Comparison of ENCODE assay signal across 19 cellular contexts in the genomic region with DNA sequence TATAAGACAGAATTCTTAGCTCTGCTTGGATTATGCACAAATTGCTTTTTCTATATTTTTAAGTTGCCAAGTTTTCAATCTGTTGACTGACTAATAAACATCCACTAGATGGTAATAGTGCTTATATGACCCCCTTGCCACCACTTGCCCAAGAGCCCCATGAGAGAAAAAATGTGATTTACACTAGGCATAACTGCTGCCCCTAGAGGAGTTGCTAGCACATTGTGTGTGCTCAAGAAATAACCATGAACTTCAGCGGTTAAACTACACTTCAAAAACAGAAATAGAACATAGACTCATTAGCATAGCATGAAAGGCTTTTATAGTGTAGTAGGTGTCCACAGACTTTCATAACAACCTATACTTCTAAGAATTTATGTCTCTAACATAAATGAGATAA.
A peak's percentile ranks its signal among the peaks of the same experiment; 100 is the strongest.
DNase-seq lines count a peak whose midpoint lies in the region; ATAC-seq and TF ChIP-seq lines count a peak whose summit lies in the region.
"Had no signal": no experiment of that assay in that cellular context is flagged by ENCODE, and none has a peak within 500 bp of the region (broad histone marks: within the 10 kb centered on the region; RNA-seq: fewer than 3 reads in every experiment).

No MANE protein-coding gene starts in this region.

- H3K4me3 Mint-ChIP-seq in chondrocyte (ENCODE audit: unreplicated experiment) = no peak overlapping the region
- H3K4me3 Mint-ChIP-seq: activated CD4-positive, alpha-beta memory T cell treated with anti-CD3 and anti-CD28 coated beads for 36 hours; activated naive CD4-positive, alpha-beta T cell treated with anti-CD3 and anti-CD28 coated beads, Interleukin-2, amount 10 ng/mL, durations not matched to agents 7 days and 5 days; CD4-positive, CD25-positive, alpha-beta regulatory T cell had no signal

- H3K27ac ChIP-seq in heart left ventricle = no peak overlapping the region
- H3K27ac ChIP-seq: colonic mucosa, GM23248, thoracic aorta had no signal

- no peaks in the 10 kb centered on the region for H3K4me1 Mint-ChIP-seq in chondrocyte (ENCODE audit: low read depth)
- H3K4me1 Mint-ChIP-seq: activated naive CD4-positive, alpha-beta T cell treated with anti-CD3 and anti-CD28 coated beads, Interleukin-2, amount 10 ng/mL, durations not matched to agents 7 days and 5 days; CD4-positive, CD25-positive, alpha-beta regulatory T cell had no signal

- H3K36me3 Mint-ChIP-seq in chondrocyte (ENCODE audit: low read depth) = no peaks in the 10 kb centered on the region
- H3K36me3 Mint-ChIP-seq: activated CD4-positive, alpha-beta memory T cell treated with anti-CD3 and anti-CD28 coated beads for 36 hours; activated naive CD4-positive, alpha-beta T cell treated with anti-CD3 and anti-CD28 coated beads, Interleukin-2, amount 10 ng/mL, durations not matched to agents 7 days and 5 days; CD4-positive, CD25-positive, alpha-beta regulatory T cell had no signal

- ATAC-seq in heart left ventricle = no peak
- no peak for ATAC-seq in HG02852 (IDR thresholded peaks at IDR 0.05; ENCODE audit: unreplicated experiment)
- no peak for ATAC-seq in GM18870 (IDR thresholded peaks at IDR 0.05; ENCODE audit: unreplicated experiment)
- ATAC-seq: left lobe of liver had no signal

- no peaks in the 10 kb centered on the region for H3K36me3 ChIP-seq in heart left ventricle
- H3K36me3 ChIP-seq: colonic mucosa, thoracic aorta had no signal

- H3K27ac Mint-ChIP-seq in chondrocyte (ENCODE audit: unreplicated experiment) = no peak overlapping the region
- H3K27ac Mint-ChIP-seq: activated CD4-positive, alpha-beta memory T cell treated with anti-CD3 and anti-CD28 coated beads for 36 hours; activated naive CD4-positive, alpha-beta T cell treated with anti-CD3 and anti-CD28 coated beads, Interleukin-2, amount 10 ng/mL, durations not matched to agents 7 days and 5 days; CD4-positive, CD25-positive, alpha-beta regulatory T cell had no signal

- peaks cover 0 to 5% (median 0%) of the 10 kb centered on the region in 12 donors for H3K9me3 ChIP-seq in heart left ventricle
- H3K9me3 ChIP-seq: colonic mucosa, thoracic aorta had no signal

- H3K4me3 ChIP-seq in retinal pigment epithelial cell (ENCODE audit: low read length) (no peak overlapping the region), heart left ventricle (no peak overlapping the region)
- H3K4me3 ChIP-seq: colonic mucosa, GM23248, thoracic aorta had no signal

- intact Hi-C loops in heart left ventricle (cut with DNase I) = no loop called here

- no peaks in the 10 kb centered on the region for H3K27me3 Mint-ChIP-seq in chondrocyte (ENCODE audit: low read depth)
- H3K27me3 Mint-ChIP-seq: activated CD4-positive, alpha-beta memory T cell treated with anti-CD3 and anti-CD28 coated beads for 36 hours; activated naive CD4-positive, alpha-beta T cell treated with anti-CD3 and anti-CD28 coated beads, Interleukin-2, amount 10 ng/mL, durations not matched to agents 7 days and 5 days; CD4-positive, CD25-positive, alpha-beta regulatory T cell had no signal

- H3K9me3 Mint-ChIP-seq in chondrocyte (ENCODE audit: low read depth) = no peaks in the 10 kb centered on the region
- H3K9me3 Mint-ChIP-seq: activated naive CD4-positive, alpha-beta T cell treated with anti-CD3 and anti-CD28 coated beads, Interleukin-2, amount 10 ng/mL, durations not matched to agents 7 days and 5 days had no signal

- TF ChIP-seq CTCF in chondrocyte (IDR thresholded peaks at IDR 0.05) = peak; percentile 32
- TF ChIP-seq CTCF in retinal pigment epithelial cell (conservative IDR thresholded peaks at IDR 0.05; ENCODE audit: low read depth, low read length) = peak; percentile 25
- peak in 1 of 12 donors; percentile 19 for TF ChIP-seq CTCF in heart left ventricle (IDR thresholded peaks at IDR 0.05)

- 44 to 82% (median 49%) methylated on average over 1 of the region's 1 CpG for WGBS in heart left ventricle, 4 donors

- TF ChIP-seq POLR2A in heart left ventricle (IDR thresholded peaks at IDR 0.05) = no peak

- no peaks in the 10 kb centered on the region for H3K27me3 ChIP-seq in heart left ventricle
- H3K27me3 ChIP-seq: colonic mucosa had no signal

- no peaks in the 10 kb centered on the region for H3K4me1 ChIP-seq in heart left ventricle
- H3K4me1 ChIP-seq: colonic mucosa had no signal

- peak; percentile 33 for DNase-seq in DMS53 (lab: John Stamatoyannopoulos, UW)
- no peak for DNase-seq in DMS53 treated with DMSO at 0.1 percent for 48 hours (lab: John Stamatoyannopoulos, UW; ENCODE audit: unreplicated experiment)
- DNase-seq in NCI-H82 treated with DMSO at 0.1 percent for 48 hours (lab: John Stamatoyannopoulos, UW; ENCODE audit: unreplicated experiment) = peak; percentile 48
- no peak for DNase-seq in chondrocyte (ENCODE audit: low spot score)
- DNase-seq in retinal pigment epithelial cell (ENCODE audit: low read depth) = no peak
- DNase-seq in heart left ventricle = no peak
- DNase-seq: activated CD4-positive, alpha-beta memory T cell treated with anti-CD3 and anti-CD28 coated beads for 36 hours; activated naive CD4-positive, alpha-beta T cell treated with anti-CD3 and anti-CD28 coated beads, Interleukin-2, amount 10 ng/mL, durations not matched to agents 7 days and 5 days; CD4-positive, CD25-positive, alpha-beta regulatory T cell; colonic mucosa; foreskin fibroblast; GM23248; KG1; NK-92 treated with Interleukin-12 subunit alpha and Interleukin-12 subunit beta, amount 100 ng/mL, for 24 hours; Right ventricle myocardium superior had no signal

Comparison
In these comparisons a context has a peak if more than half of its experiments do, and no peak if none do; other contexts are left out.
1. DNase-seq: peak in DMS53 (single experiment) and NCI-H82 treated with DMSO at 0.1 percent for 48 hours (single experiment); none in DMS53 treated with DMSO at 0.1 percent for 48 hours (single experiment), chondrocyte (single experiment), retinal pigment epithelial cell (single experiment) and heart left ventricle (0 of 5).